22 cellular contexts compared by ENCODE assay signal in the genomic region with DNA sequence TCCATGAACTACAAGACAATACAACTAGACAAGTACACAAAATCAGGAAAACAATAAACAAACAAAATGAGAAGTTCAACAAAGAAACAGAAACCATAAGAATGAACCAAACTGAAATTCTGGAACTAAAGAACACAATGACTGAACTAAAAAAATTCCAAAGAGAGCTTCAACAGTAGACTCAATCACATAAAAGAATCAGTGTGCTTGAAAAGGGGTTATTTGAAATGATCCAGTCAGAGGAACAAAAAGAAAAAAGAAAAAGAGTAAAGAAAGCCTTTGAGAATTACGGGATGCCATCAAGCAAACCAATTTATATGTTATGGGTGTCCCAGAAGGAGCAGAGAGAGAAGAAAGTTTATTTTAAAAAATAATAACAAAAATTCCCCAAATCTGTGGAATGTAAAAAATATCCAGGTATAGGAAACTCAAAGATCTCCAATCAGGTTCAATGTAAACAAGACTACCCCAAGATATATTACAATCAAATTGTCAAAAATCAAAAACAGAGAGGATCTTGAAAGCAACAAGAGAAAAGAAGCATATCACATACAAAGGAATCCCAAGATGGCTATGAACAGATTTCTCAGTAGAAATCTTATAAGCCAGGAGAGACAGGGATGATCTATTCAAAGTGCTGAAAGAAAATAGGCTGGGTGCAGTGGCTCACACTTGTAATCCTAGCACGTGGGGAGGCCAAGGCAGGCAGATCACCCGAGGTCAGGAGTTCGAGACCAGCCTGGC. TPM values are rescaled to one million over a fixed set of nuclear protein-coding genes. Genes with fewer than 3 reads are reported as not detected.
DNase-seq lines count a peak whose midpoint lies in the region; ATAC-seq, FAIRE-seq and TF ChIP-seq lines count a peak whose summit lies in the region.
"Had no signal": no experiment of that assay in that cellular context is flagged by ENCODE, and none has a peak within 500 bp of the region (broad histone marks: within the 10 kb centered on the region; RNA-seq: fewer than 3 reads in every experiment).

No MANE protein-coding gene starts in this region.

- H3K36me3 ChIP-seq in HEK293 (ENCODE audit: control insufficient read depth in 2 of 2, insufficient read depth in 1 of 2, low read length in 2 of 2) (peaks cover 17 to 25% of the 10 kb centered on the region in 2 experiments), H1 (ENCODE audit: control insufficient read depth in 2 of 4, insufficient read depth in 4 of 4, low read length in 3 of 4) (peaks cover 0 to 15% (median 5%) of the 10 kb centered on the region in 4 experiments; a peak in 4 of 8 replicates), gastroesophageal sphincter (peaks cover 0 to 65% of the 10 kb centered on the region in 2 donors), Karpas-422 (ENCODE audit: insufficient read depth, low read length) (peaks cover 50% of the 10 kb centered on the region)

- H3K4me1 ChIP-seq in HEK293 (ENCODE audit: control insufficient read depth, insufficient read depth, low read length) (no peaks in the 10 kb centered on the region), H1 (replicated peaks in 1 of 4; ENCODE audit: control insufficient read depth in 3 of 4, insufficient read depth in 4 of 4, low read length in 3 of 4) (no peaks in the 10 kb centered on the region), gastroesophageal sphincter (no peaks in the 10 kb centered on the region), Karpas-422 (ENCODE audit: low read length) (no peaks in the 10 kb centered on the region)

- H4K20me1 ChIP-seq in H1 (replicated peaks in 1 of 2; ENCODE audit: control insufficient read depth in 1 of 2, insufficient read depth in 2 of 2, low read length in 2 of 2), result peaks cover 0 to 5% of the 10 kb centered on the region in 2 experiments
- H4K20me1 ChIP-seq in Karpas-422 (ENCODE audit: insufficient read depth, low read depth, low read length), result no peaks in the 10 kb centered on the region

- H3K79me1 ChIP-seq in H1 (ENCODE audit: low read depth, low read length), result peaks cover 5% of the 10 kb centered on the region; the same call in 1 of the 2 replicates

- H3K79me2 ChIP-seq in H1 (ENCODE audit: control insufficient read depth in 1 of 2, insufficient read depth in 2 of 2, low read length in 2 of 2) (peaks cover 4 to 15% of the 10 kb centered on the region in 2 experiments; a peak in 2 of 4 replicates), Karpas-422 (ENCODE audit: low read length) (peaks cover 50% of the 10 kb centered on the region)

- no peak overlapping the region for H2AFZ ChIP-seq in H1 (ENCODE audit: low read length)
- no peak overlapping the region for H2AFZ ChIP-seq in Karpas-422 (ENCODE audit: low read length)

- no peaks in the 10 kb centered on the region for H3K27me3 Mint-ChIP-seq in activated naive CD4-positive, alpha-beta T cell treated with anti-CD3 and anti-CD28 coated beads, Interleukin-2, amount 50 U/mL, for 24 hours
- no peaks in the 10 kb centered on the region for H3K27me3 Mint-ChIP-seq in activated naive CD8-positive, alpha-beta T cell treated with anti-CD3 and anti-CD28 coated beads for 36 hours
- H3K27me3 Mint-ChIP-seq: B cell; CD4-positive, CD25-positive, alpha-beta regulatory T cell; CD8-positive, alpha-beta memory T cell had no signal

- no peaks in the 10 kb centered on the region for H3K9me3 ChIP-seq in HEK293 (ENCODE audit: control insufficient read depth, insufficient read depth, low read depth, low read length)
- H3K9me3 ChIP-seq in H1 (ENCODE audit: insufficient read depth in 2 of 2, low read depth in 1 of 2, low read length in 1 of 2), result peaks cover 0 to 3% of the 10 kb centered on the region in 2 experiments; a peak in 1 of 4 replicates
- H3K9me3 ChIP-seq in gastroesophageal sphincter, result peaks cover 0 to 22% (median 0%) of the 10 kb centered on the region in 3 donors
- H3K9me3 ChIP-seq in Karpas-422 (ENCODE audit: low read length), result peaks cover 11% of the 10 kb centered on the region

- no peak for ATAC-seq in stimulated activated effector memory CD8-positive, alpha-beta T cell treated with anti-CD3 and anti-CD28 coated beads, Interleukin-12 subunit alpha, Interleukin-12 subunit beta, amount 100 ng/mL, for 72 hours
- no peak for ATAC-seq in gastroesophageal sphincter

- CTCF ChIA-PET in HEK293 (lab: Yijun Ruan, JAX) (no interaction called here), H1 (lab: Charles Lee; ENCODE audit: partially characterized antibody) (no interaction called here)

- no peak overlapping the region for H3K56ac ChIP-seq in H1 (replicated peaks; ENCODE audit: insufficient read length, low read depth, low read length)

- H3K18ac ChIP-seq in H1 (ENCODE audit: extremely low read depth, low read length), result no peak overlapping the region

- no peak overlapping the region for H3K4ac ChIP-seq in H1 (replicated peaks; ENCODE audit: insufficient read length, low read depth, low read length)

- no peak overlapping the region for H3K14ac ChIP-seq in H1 (ENCODE audit: insufficient read length)

- peak overlapping the region; percentile 30 for H3K4me3 Mint-ChIP-seq in activated naive CD4-positive, alpha-beta T cell treated with anti-CD3 and anti-CD28 coated beads, Interleukin-2, amount 50 U/mL, for 24 hours
- no peak overlapping the region for H3K4me3 Mint-ChIP-seq in stimulated activated effector memory CD8-positive, alpha-beta T cell treated with anti-CD3 and anti-CD28 coated beads, Interleukin-12 subunit alpha, Interleukin-12 subunit beta, amount 100 ng/mL, for 72 hours
- H3K4me3 Mint-ChIP-seq in activated naive CD8-positive, alpha-beta T cell treated with anti-CD3 and anti-CD28 coated beads for 36 hours, result no peak overlapping the region
- H3K4me3 Mint-ChIP-seq: B cell; CD8-positive, alpha-beta memory T cell; H9 had no signal

- H4K8ac ChIP-seq in H1 (ENCODE audit: extremely low read depth, insufficient read depth, low read length), result no peak overlapping the region

- H2BK15ac ChIP-seq in H1 (ENCODE audit: low read length), result no peak overlapping the region

- H3K9ac ChIP-seq in H1 (replicated peaks in 1 of 4; ENCODE audit: extremely low read depth in 1 of 4, low read depth in 3 of 4, low read length in 3 of 4), result no peak overlapping the region
- no peak overlapping the region for H3K9ac ChIP-seq in Karpas-422 (ENCODE audit: low read length)
- H3K9ac ChIP-seq: BLaER1 treated with 17β-estradiol and CSF1 and Interleukin-3, amounts not matched to agents 10 nM and 100 nM had no signal

- no peak overlapping the region for H4K5ac ChIP-seq in H1 (ENCODE audit: insufficient read length, low read depth, low read length)

- H3K27ac ChIP-seq in HEK293 (ENCODE audit: extremely low read depth, low read depth, low read length) (no peak overlapping the region), H1 (ENCODE audit: low read depth, low read length) (no peak overlapping the region), gastroesophageal sphincter (no peak overlapping the region), Karpas-422 (ENCODE audit: low read length) (no peak overlapping the region)
- H3K27ac ChIP-seq: BLaER1 treated with 17β-estradiol and CSF1 and Interleukin-3, amounts not matched to agents 10 nM and 100 nM; HL-60 had no signal

- no peak overlapping the region for H3K23ac ChIP-seq in H1 (ENCODE audit: insufficient read length)

- no peak overlapping the region for H2BK5ac ChIP-seq in H1 (ENCODE audit: low read depth, low read length)

- no peak overlapping the region for H2BK12ac ChIP-seq in H1 (ENCODE audit: low read depth, low read length)

- peaks cover 25% of the 10 kb centered on the region for H3K9me3 Mint-ChIP-seq in activated naive CD4-positive, alpha-beta T cell treated with anti-CD3 and anti-CD28 coated beads, Interleukin-2, amount 50 U/mL, for 24 hours
- H3K9me3 Mint-ChIP-seq in stimulated activated effector memory CD8-positive, alpha-beta T cell treated with anti-CD3 and anti-CD28 coated beads, Interleukin-12 subunit alpha, Interleukin-12 subunit beta, amount 100 ng/mL, for 72 hours, result peaks cover 11% of the 10 kb centered on the region
- peaks cover 15% of the 10 kb centered on the region for H3K9me3 Mint-ChIP-seq in activated naive CD8-positive, alpha-beta T cell treated with anti-CD3 and anti-CD28 coated beads for 36 hours

- peaks cover 1% of the 10 kb centered on the region; the same call in 1 of the 2 replicates for H3K23me2 ChIP-seq in H1 (ENCODE audit: low read depth, low read length)

- no peak overlapping the region for H2AK5ac ChIP-seq in H1 (ENCODE audit: low read depth, low read length)

- TF ChIP-seq POLR2A in H1 (IDR thresholded peaks at IDR 0.05; ENCODE audit: control extremely low read depth in 1 of 2, low read depth in 2 of 2, low read length in 2 of 2), result no peak
- no peak for TF ChIP-seq POLR2A in gastroesophageal sphincter (IDR thresholded peaks at IDR 0.05)

- TF ChIP-seq RAD21 in H1 (IDR thresholded peaks at IDR 0.05 in 1 of 2, conservative IDR thresholded peaks at IDR 0.05 in 1 of 2; ENCODE audit: low read depth in 2 of 2, low read length in 2 of 2), result no peak

- H3K27me3 ChIP-seq in H1 (replicated peaks in 1 of 4; ENCODE audit: control insufficient read depth in 3 of 4, extremely low read depth in 1 of 4, insufficient read depth in 3 of 4, low read length in 3 of 4), result no peaks in the 10 kb centered on the region
- no peaks in the 10 kb centered on the region for H3K27me3 ChIP-seq in gastroesophageal sphincter
- H3K27me3 ChIP-seq in Karpas-422 (ENCODE audit: low read length), result no peaks in the 10 kb centered on the region
- H3K27me3 ChIP-seq: BLaER1 treated with 17β-estradiol and CSF1 and Interleukin-3, amounts not matched to agents 10 nM and 100 nM had no signal

- no peaks in the 10 kb centered on the region for H3K9me2 ChIP-seq in Karpas-422 (replicated peaks; ENCODE audit: insufficient read depth, low read length)

- H3K4me3 ChIP-seq in HEK293 (ENCODE audit: low read depth, low read length), result no peak overlapping the region
- H3K4me3 ChIP-seq in H1 (ENCODE audit: extremely low read depth in 1 of 4, insufficient read depth in 2 of 4, low read depth in 3 of 4, low read length in 4 of 4), result no peak overlapping the region
- H3K4me3 ChIP-seq in gastroesophageal sphincter, result no peak overlapping the region
- H3K4me3 ChIP-seq in Karpas-422 (ENCODE audit: low read length), result no peak overlapping the region
- H3K4me3 ChIP-seq: BLaER1 treated with 17β-estradiol and CSF1 and Interleukin-3, amounts not matched to agents 10 nM and 100 nM had no signal

- H4K91ac ChIP-seq in H1 (replicated peaks; ENCODE audit: insufficient read length, low read length), result no peak overlapping the region

- H3K4me1 Mint-ChIP-seq in activated naive CD4-positive, alpha-beta T cell treated with anti-CD3 and anti-CD28 coated beads, Interleukin-2, amount 50 U/mL, for 24 hours, result peaks cover 27% of the 10 kb centered on the region
- peaks cover 26% of the 10 kb centered on the region for H3K4me1 Mint-ChIP-seq in stimulated activated effector memory CD8-positive, alpha-beta T cell treated with anti-CD3 and anti-CD28 coated beads, Interleukin-12 subunit alpha, Interleukin-12 subunit beta, amount 100 ng/mL, for 72 hours
- H3K4me1 Mint-ChIP-seq in activated naive CD8-positive, alpha-beta T cell treated with anti-CD3 and anti-CD28 coated beads for 36 hours, result peaks cover 6% of the 10 kb centered on the region
- H3K4me1 Mint-ChIP-seq: B cell, H9 had no signal

- H2BK120ac ChIP-seq in H1 (replicated peaks; ENCODE audit: low read depth, low read length), result no peak overlapping the region

- WGBS in H1 (ENCODE audit: extremely low coverage in 1 of 2, insufficient coverage in 1 of 2, insufficient read length in 1 of 2, insufficient replicate concordance in 2 of 2, low coverage in 1 of 2, low lambda C conversion rate in 2 of 2, missing lambda C conversion rate in 1 of 2), 2 experiments, result 91% methylated on average over 4 of the region's 4 CpGs; no CpG with 5 or more reads in 1 of the 2 experiments
- WGBS in gastroesophageal sphincter (ENCODE audit: low coverage in 1 of 2), 2 donors, result 85 to 95% methylated on average over 4 of the region's 4 CpGs

- POLR2A ChIA-PET in HEK293 (lab: Yijun Ruan, JAX) (no interaction called here), H1 (lab: Charles Lee; ENCODE audit: partially characterized antibody) (interaction anchor here (0.7 kb wide), 1 partner anchor 10 kb away, joined by 3 read pairs; no protein-coding TSS in a partner anchor)

- H3K36me3 Mint-ChIP-seq in activated naive CD4-positive, alpha-beta T cell treated with anti-CD3 and anti-CD28 coated beads, Interleukin-2, amount 50 U/mL, for 24 hours, result peaks cover 50% of the 10 kb centered on the region
- H3K36me3 Mint-ChIP-seq in stimulated activated effector memory CD8-positive, alpha-beta T cell treated with anti-CD3 and anti-CD28 coated beads, Interleukin-12 subunit alpha, Interleukin-12 subunit beta, amount 100 ng/mL, for 72 hours, result peaks cover 78% of the 10 kb centered on the region
- peaks cover 60% of the 10 kb centered on the region for H3K36me3 Mint-ChIP-seq in activated naive CD8-positive, alpha-beta T cell treated with anti-CD3 and anti-CD28 coated beads for 36 hours

- no peak overlapping the region for H3K27ac Mint-ChIP-seq in activated naive CD4-positive, alpha-beta T cell treated with anti-CD3 and anti-CD28 coated beads, Interleukin-2, amount 50 U/mL, for 24 hours
- peak overlapping the region; percentile 3 for H3K27ac Mint-ChIP-seq in stimulated activated effector memory CD8-positive, alpha-beta T cell treated with anti-CD3 and anti-CD28 coated beads, Interleukin-12 subunit alpha, Interleukin-12 subunit beta, amount 100 ng/mL, for 72 hours
- H3K27ac Mint-ChIP-seq in activated naive CD8-positive, alpha-beta T cell treated with anti-CD3 and anti-CD28 coated beads for 36 hours, result no peak overlapping the region
- H3K27ac Mint-ChIP-seq: B cell; CD4-positive, CD25-positive, alpha-beta regulatory T cell; H9 had no signal

- no peak for DNase-seq in activated naive CD4-positive, alpha-beta T cell (lab: John Stamatoyannopoulos, UW)
- DNase-seq in H1 (ENCODE audit: low read depth in 1 of 2, low spot score in 2 of 2) (no peak), Karpas-422 (no peak)
- DNase-seq in stimulated activated effector memory CD8-positive, alpha-beta T cell treated with anti-CD3 and anti-CD28 coated beads, Interleukin-12 subunit alpha, Interleukin-12 subunit beta, amount 100 ng/mL, for 72 hours (ENCODE audit: low spot score in 2 of 2), result no peak
- no peak for DNase-seq in activated naive CD8-positive, alpha-beta T cell treated with anti-CD3 and anti-CD28 coated beads for 36 hours
- DNase-seq: CD4-positive, CD25-positive, alpha-beta regulatory T cell; CD8-positive, alpha-beta memory T cell; COR-L47; GOT3; H9; IMR-90; KBM-7 had no signal

- FAIRE-seq in H1 (lab: Jason Lieb, UNC), result peak; percentile 13
- FAIRE-seq: D721Med, G401.6, GM12892, GM18507 had no signal

- TF ChIP-seq EP300 in H1 (IDR thresholded peaks at IDR 0.05; ENCODE audit: borderline replicate concordance in 1 of 2, low read depth in 2 of 2, low read length in 2 of 2) (no peak), gastroesophageal sphincter (IDR thresholded peaks at IDR 0.05) (no peak)

- no peak overlapping the region for H2BK20ac ChIP-seq in H1 (ENCODE audit: low read length)

- H3K4me2 ChIP-seq in H1 (ENCODE audit: insufficient read depth in 1 of 2, low read depth in 2 of 2, low read length in 2 of 2), result no peak overlapping the region
- H3K4me2 ChIP-seq in Karpas-422 (ENCODE audit: low read depth, low read length, poor library complexity, severe bottlenecking), result no peak overlapping the region
- H3K4me2 ChIP-seq: BLaER1 treated with 17β-estradiol and CSF1 and Interleukin-3, amounts not matched to agents 10 nM and 100 nM had no signal

- TF ChIP-seq CTCF in HEK293 (tag by site-specific recombination; IDR thresholded peaks at IDR 0.05), result no peak
- TF ChIP-seq CTCF in H1 (IDR thresholded peaks at IDR 0.05; ENCODE audit: control extremely low read depth in 1 of 3, insufficient read depth in 1 of 3, low read depth in 1 of 3, low read length in 3 of 3), result no peak
- TF ChIP-seq CTCF in gastroesophageal sphincter (IDR thresholded peaks at IDR 0.05), result no peak

RNA-seq across cellular contexts. Expression of a gene that starts 18.7 kb away (rescaled TPM):
- 18.1 and 28.1 TPM in 2 replicates for total RNA-seq in H1 (2021; fragmentation: NEBNext Ultra II Directional; extraction: Animal tissue kit (Norgen Biotek cat#: 25700))
- 6.5 and 10.5 TPM in 2 replicates for polyA plus RNA-seq in H1 (2011; rRNA removed)
- polyA plus RNA-seq in H1 (2011; cell fraction: cytosol; rRNA removed), result 10.3 TPM
- polyA plus RNA-seq in H1 (2011; cell fraction: nucleus; rRNA removed), result 7.6 TPM
- polyA plus RNA-seq in H1 (2012, experiment 1 of 2), result 12.5 to 16.2 TPM (median 13.7 TPM) in 4 replicates
- polyA plus RNA-seq in H1 (2012, experiment 2 of 2), result 1.0 TPM
- 7.9 TPM for polyA plus RNA-seq in H1 (2013, experiment 1 of 2)
- 7.9 TPM for polyA plus RNA-seq in H1 (2013, experiment 2 of 2)
- 40.5 and 51.3 TPM in 2 replicates for polyA minus RNA-seq in H1 (2011; rRNA and poly(A)+ RNA removed)
- 14.1 TPM for polyA minus RNA-seq in H1 (2011; cell fraction: cytosol; rRNA and poly(A)+ RNA removed)
- 74.2 TPM for polyA minus RNA-seq in H1 (2011; cell fraction: nucleus; rRNA and poly(A)+ RNA removed)
- total RNA-seq in activated naive CD8-positive, alpha-beta T cell treated with anti-CD3 and anti-CD28 coated beads for 36 hours, result 10 to 100 TPM; 29.6 TPM
- total RNA-seq in gastroesophageal sphincter, result 10 to 100 TPM; 31.6 to 50.4 (median 41.1) TPM
- 56.1 and 78.0 TPM in 2 replicates for total RNA-seq in Karpas-422 (2014; rRNA removed; shearing (Covaris generic); ENCODE audit: low replicate concordance)

RNA-seq across cellular contexts. Expression of a gene that starts 18.8 kb away (rescaled TPM):
- 11.1 and 11.5 TPM in 2 replicates for total RNA-seq in H1 (2021; fragmentation: NEBNext Ultra II Directional; extraction: Animal tissue kit (Norgen Biotek cat#: 25700))
- 4.6 and 6.1 TPM in 2 replicates for polyA plus RNA-seq in H1 (2011; rRNA removed)
- polyA plus RNA-seq in H1 (2011; cell fraction: cytosol; rRNA removed), result 8.4 TPM
- polyA plus RNA-seq in H1 (2011; cell fraction: nucleus; rRNA removed), result 5.5 TPM
- 6.8 to 14.2 TPM (median 7.6 TPM) in 4 replicates for polyA plus RNA-seq in H1 (2012, experiment 1 of 2)
- 1.0 TPM for polyA plus RNA-seq in H1 (2012, experiment 2 of 2)
- polyA plus RNA-seq in H1 (2013, experiment 1 of 2), result 8.0 TPM
- 7.4 TPM for polyA plus RNA-seq in H1 (2013, experiment 2 of 2)
- 7.3 and 7.6 TPM in 2 replicates for polyA minus RNA-seq in H1 (2011; rRNA and poly(A)+ RNA removed)
- 5.4 TPM for polyA minus RNA-seq in H1 (2011; cell fraction: cytosol; rRNA and poly(A)+ RNA removed)
- 20.9 TPM for polyA minus RNA-seq in H1 (2011; cell fraction: nucleus; rRNA and poly(A)+ RNA removed)
- total RNA-seq in activated naive CD8-positive, alpha-beta T cell treated with anti-CD3 and anti-CD28 coated beads for 36 hours, result 10 to 100 TPM; 14.5 to 15.3 TPM
- 10 to 100 TPM in 1 of 4 donors, 1 to 10 TPM in 3; 4.0 to 14.8 (median 6.7) TPM for total RNA-seq in gastroesophageal sphincter
- total RNA-seq in Karpas-422 (2014; rRNA removed; shearing (Covaris generic); ENCODE audit: low replicate concordance), result 24.4 and 26.5 TPM in 2 replicates

RNA-seq across cellular contexts. Expression of a gene that starts 35.0 kb away (rescaled TPM):
- 18.1 and 18.2 TPM in 2 replicates for total RNA-seq in H1 (2021; fragmentation: NEBNext Ultra II Directional; extraction: Animal tissue kit (Norgen Biotek cat#: 25700))
- polyA plus RNA-seq in H1 (2011; rRNA removed), result 3.0 and 6.8 TPM in 2 replicates
- polyA plus RNA-seq in H1 (2011; cell fraction: cytosol; rRNA removed), result 8.4 TPM
- polyA plus RNA-seq in H1 (2011; cell fraction: nucleus; rRNA removed), result 3.3 TPM
- polyA plus RNA-seq in H1 (2012, experiment 1 of 2), result 8.0 to 23.1 TPM (median 11.9 TPM) in 4 replicates
- polyA plus RNA-seq in H1 (2012, experiment 2 of 2), result 2.9 TPM
- 18.9 TPM for polyA plus RNA-seq in H1 (2013, experiment 1 of 2)
- polyA plus RNA-seq in H1 (2013, experiment 2 of 2), result 25.7 TPM
- polyA minus RNA-seq in H1 (2011; rRNA and poly(A)+ RNA removed), result 5.0 and 7.6 TPM in 2 replicates
- polyA minus RNA-seq in H1 (2011; cell fraction: cytosol; rRNA and poly(A)+ RNA removed), result 7.6 TPM
- 12.9 TPM for polyA minus RNA-seq in H1 (2011; cell fraction: nucleus; rRNA and poly(A)+ RNA removed)
- 10 to 100 TPM; 23.8 to 25.7 TPM for total RNA-seq in activated naive CD8-positive, alpha-beta T cell treated with anti-CD3 and anti-CD28 coated beads for 36 hours
- 100 to 1,000 TPM; 125 to 199 (median 136) TPM for total RNA-seq in gastroesophageal sphincter
- 38.7 and 116 TPM in 2 replicates for total RNA-seq in Karpas-422 (2014; rRNA removed; shearing (Covaris generic); ENCODE audit: low replicate concordance)
